ENCODE assay signal across 20 cellular contexts in the genomic region with DNA sequence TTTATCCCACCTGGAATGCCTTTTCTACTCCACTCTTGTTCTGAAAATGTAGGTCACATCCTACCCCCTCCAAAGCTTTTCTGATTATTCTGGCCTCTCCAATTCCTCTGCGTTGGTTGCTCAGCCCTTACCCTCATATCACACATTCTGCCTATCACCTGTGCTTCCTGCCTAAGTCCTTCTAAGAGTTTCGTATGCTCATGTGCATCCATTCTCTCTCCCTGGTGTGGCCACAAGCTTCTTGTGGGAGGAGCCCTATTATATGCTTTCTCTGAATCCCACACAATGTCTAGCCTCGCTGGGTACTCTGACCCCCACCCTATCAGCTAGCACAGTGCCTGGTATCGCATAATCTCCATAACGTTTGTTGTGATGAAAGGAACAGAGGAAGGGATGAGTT. TPM values are rescaled to one million over a fixed set of nuclear protein-coding genes. Genes with fewer than 3 reads are reported as not detected.
DNase-seq lines count a peak whose midpoint lies in the region; ATAC-seq and TF ChIP-seq lines count a peak whose summit lies in the region.
"Had no signal": no experiment of that assay in that cellular context is flagged by ENCODE, and none has a peak within 500 bp of the region (broad histone marks: within the 10 kb centered on the region; RNA-seq: fewer than 3 reads in every experiment).

No MANE protein-coding gene starts in this region.

- no peaks in the 10 kb centered on the region for H3K9me3 Mint-ChIP-seq in CD4-positive, CD25-positive, alpha-beta regulatory T cell
- peaks cover 3% of the 10 kb centered on the region for H3K9me3 Mint-ChIP-seq in Calu3 (ENCODE audit: low read depth, unreplicated experiment)
- H3K9me3 Mint-ChIP-seq in activated CD4-positive, alpha-beta memory T cell treated with anti-CD3 and anti-CD28 coated beads for 36 hours, result no peaks in the 10 kb centered on the region
- H3K9me3 Mint-ChIP-seq in naive thymus-derived CD8-positive, alpha-beta T cell, result no peaks in the 10 kb centered on the region
- H3K9me3 Mint-ChIP-seq in progenitor cell of endocrine pancreas (ENCODE audit: low read depth), result peaks cover 3% of the 10 kb centered on the region

- POLR2A ChIA-PET in activated CD4-positive, alpha-beta memory T cell treated with anti-CD3 and anti-CD28 coated beads for 36 hours (lab: Charles Lee), result interaction anchor here (1.3 kb wide), 1 partner anchor 12 kb away, joined by 3 read pairs; no protein-coding TSS in a partner anchor
- POLR2A ChIA-PET in naive thymus-derived CD8-positive, alpha-beta T cell (lab: Charles Lee), result no interaction called here

- CTCF ChIA-PET in Calu3 (lab: Charles Lee), result no interaction called here
- CTCF ChIA-PET in activated CD4-positive, alpha-beta memory T cell treated with anti-CD3 and anti-CD28 coated beads for 36 hours (lab: Charles Lee), result interaction anchor here (0.8 to 3.5 kb wide), 3 partner anchors 12 to 378 kb away, joined by 3 to 19 read pairs (median 4); no protein-coding TSS in a partner anchor

- H3K4me3 ChIP-seq in CD4-positive, CD25-positive, alpha-beta regulatory T cell (ENCODE audit: low read depth, low read length), result no peak overlapping the region
- H3K4me3 ChIP-seq: right atrium auricular region, transverse colon had no signal

- H3K27me3 ChIP-seq in CD4-positive, CD25-positive, alpha-beta regulatory T cell (ENCODE audit: control insufficient read depth, insufficient read depth, low read length), result no peaks in the 10 kb centered on the region
- H3K27me3 ChIP-seq: right atrium auricular region, transverse colon had no signal

- no peak for TF ChIP-seq CTCF in Calu3 (IDR thresholded peaks at IDR 0.05; ENCODE audit: unreplicated experiment)
- no peak for TF ChIP-seq CTCF in progenitor cell of endocrine pancreas (IDR thresholded peaks at IDR 0.05; ENCODE audit: unreplicated experiment)

- peaks cover 12% of the 10 kb centered on the region for H3K36me3 ChIP-seq in CD4-positive, CD25-positive, alpha-beta regulatory T cell (ENCODE audit: control insufficient read depth, insufficient read depth, low read length)

- H3K27me3 Mint-ChIP-seq in CD4-positive, CD25-positive, alpha-beta regulatory T cell, result no peaks in the 10 kb centered on the region
- H3K27me3 Mint-ChIP-seq in Calu3 (ENCODE audit: unreplicated experiment), result no peaks in the 10 kb centered on the region
- H3K27me3 Mint-ChIP-seq in activated CD4-positive, alpha-beta memory T cell treated with anti-CD3 and anti-CD28 coated beads for 36 hours, result no peaks in the 10 kb centered on the region
- no peaks in the 10 kb centered on the region for H3K27me3 Mint-ChIP-seq in naive thymus-derived CD8-positive, alpha-beta T cell
- H3K27me3 Mint-ChIP-seq in progenitor cell of endocrine pancreas, result no peaks in the 10 kb centered on the region

- H3K4me1 Mint-ChIP-seq in CD4-positive, CD25-positive, alpha-beta regulatory T cell, result peaks cover 23 to 58% (median 43%) of the 10 kb centered on the region in 4 donors
- H3K4me1 Mint-ChIP-seq in Calu3 (ENCODE audit: low read depth, unreplicated experiment), result peaks cover 36% of the 10 kb centered on the region
- peaks cover 51% of the 10 kb centered on the region for H3K4me1 Mint-ChIP-seq in activated CD4-positive, alpha-beta memory T cell treated with anti-CD3 and anti-CD28 coated beads for 36 hours (ENCODE audit: low read depth)
- H3K4me1 Mint-ChIP-seq in naive thymus-derived CD8-positive, alpha-beta T cell, result peaks cover 35 to 52% (median 41%) of the 10 kb centered on the region in 4 donors
- peaks cover 10% of the 10 kb centered on the region for H3K4me1 Mint-ChIP-seq in progenitor cell of endocrine pancreas (ENCODE audit: low read depth)

- no peaks in the 10 kb centered on the region for H3K9me3 ChIP-seq in CD4-positive, CD25-positive, alpha-beta regulatory T cell (ENCODE audit: control insufficient read depth in 2 of 2, low read length in 2 of 2)
- H3K9me3 ChIP-seq: right atrium auricular region, transverse colon had no signal

- peaks cover 9% of the 10 kb centered on the region for H3K36me3 Mint-ChIP-seq in CD4-positive, CD25-positive, alpha-beta regulatory T cell
- H3K36me3 Mint-ChIP-seq in Calu3 (ENCODE audit: insufficient read depth, unreplicated experiment) (peaks cover 12% of the 10 kb centered on the region), progenitor cell of endocrine pancreas (ENCODE audit: insufficient read depth) (peaks cover 2% of the 10 kb centered on the region)
- H3K36me3 Mint-ChIP-seq in activated CD4-positive, alpha-beta memory T cell treated with anti-CD3 and anti-CD28 coated beads for 36 hours, result peaks cover 23% of the 10 kb centered on the region
- no peaks in the 10 kb centered on the region for H3K36me3 Mint-ChIP-seq in naive thymus-derived CD8-positive, alpha-beta T cell

- DNase-seq in CD4-positive, CD25-positive, alpha-beta regulatory T cell, result no peak
- no peak for DNase-seq in Calu3
- no peak for DNase-seq in activated CD4-positive, alpha-beta memory T cell treated with anti-CD3 and anti-CD28 coated beads for 36 hours
- no peak for DNase-seq in naive thymus-derived CD8-positive, alpha-beta T cell
- DNase-seq in NCI-H69 (lab: John Stamatoyannopoulos, UW), result no peak
- no peak for DNase-seq in progenitor cell of endocrine pancreas (ENCODE audit: low spot score, unreplicated experiment)
- DNase-seq: activated gamma-delta T cell treated with Interleukin-2 at 50 U/mL for 16 hours; AML-193; DMS153; H7; NCI-H1417 treated with DMSO at 0.1 percent for 48 hours; NCI-H524 treated with DMSO at 0.1 percent for 48 hours; occipital lobe; Right ventricle myocardium superior; stimulated activated CD4-positive, alpha-beta T cell treated with anti-CD3 and anti-CD28 coated beads, Interleukin-15, amount 100 ng/mL, for 24 hours; stimulated activated naive CD4-positive, alpha-beta T cell treated with Interleukin-2 at 50 U/mL for 16 hours; transverse colon had no signal

- peak overlapping the region; percentile 68 to 93 (median 91) for H3K27ac Mint-ChIP-seq in CD4-positive, CD25-positive, alpha-beta regulatory T cell
- H3K27ac Mint-ChIP-seq in Calu3 (ENCODE audit: unreplicated experiment) (peak overlapping the region; percentile 86), progenitor cell of endocrine pancreas (no peak overlapping the region)
- peak overlapping the region; percentile 42 for H3K27ac Mint-ChIP-seq in activated CD4-positive, alpha-beta memory T cell treated with anti-CD3 and anti-CD28 coated beads for 36 hours
- peak overlapping the region; percentile 17 to 96 (median 72) for H3K27ac Mint-ChIP-seq in naive thymus-derived CD8-positive, alpha-beta T cell

- no peak for ATAC-seq in CD4-positive, CD25-positive, alpha-beta regulatory T cell (ENCODE audit: low read depth in 2 of 2)
- peak in 1 of 2 donors; percentile 10 for ATAC-seq in naive thymus-derived CD8-positive, alpha-beta T cell
- no peak for ATAC-seq in HG03432 (IDR thresholded peaks at IDR 0.05; ENCODE audit: unreplicated experiment)
- ATAC-seq: left lobe of liver had no signal

- peak overlapping the region in 2 of 4 donors; percentile 59 to 68 for H3K4me3 Mint-ChIP-seq in CD4-positive, CD25-positive, alpha-beta regulatory T cell
- H3K4me3 Mint-ChIP-seq in Calu3 (ENCODE audit: low read depth, unreplicated experiment), result no peak overlapping the region
- H3K4me3 Mint-ChIP-seq in activated CD4-positive, alpha-beta memory T cell treated with anti-CD3 and anti-CD28 coated beads for 36 hours, result no peak overlapping the region
- H3K4me3 Mint-ChIP-seq in naive thymus-derived CD8-positive, alpha-beta T cell, result peak overlapping the region in 4 of 10 donors; percentile 1 to 73 (median 2)
- H3K4me3 Mint-ChIP-seq in progenitor cell of endocrine pancreas (ENCODE audit: low read depth), result no peak overlapping the region

- intact Hi-C loops in Calu3 (cut with micrococcal nuclease; ENCODE audit: unreplicated experiment), result loop anchor here (5.0 kb wide), 1 partner anchor 36 kb away; no protein-coding TSS in a partner anchor
- intact Hi-C loops in activated CD4-positive, alpha-beta memory T cell treated with anti-CD3 and anti-CD28 coated beads for 36 hours (cut with micrococcal nuclease), result no loop called here

- BruUV-seq in Calu3 (replicated peaks; lab: Mats Ljungman, UMichigan), result no TSS peak

- H3K4me1 ChIP-seq in CD4-positive, CD25-positive, alpha-beta regulatory T cell (ENCODE audit: control insufficient read depth, insufficient read depth, low read length, poor library complexity, severe bottlenecking), result peaks cover 33% of the 10 kb centered on the region
- H3K4me1 ChIP-seq: transverse colon had no signal

- H3K27ac ChIP-seq in CD4-positive, CD25-positive, alpha-beta regulatory T cell (ENCODE audit: insufficient read depth, low read length, poor library complexity, severe bottlenecking), result peak overlapping the region; percentile 83
- H3K27ac ChIP-seq: right atrium auricular region had no signal

RNA-seq across cellular contexts. Expression of gene CD58, which starts 54.2 kb away (rescaled TPM):
- 39.6 TPM for total RNA-seq in CD4-positive, CD25-positive, alpha-beta regulatory T cell
- 100 to 1,000 TPM in 2 of 4 donors, 10 to 100 TPM in 2; 69.2 to 124 (median 96.5) TPM for polyA plus RNA-seq in CD4-positive, CD25-positive, alpha-beta regulatory T cell
- total RNA-seq in Calu3 (2022) (18.9 and 22.9 TPM in 2 replicates), progenitor cell of endocrine pancreas (7.0 and 7.4 TPM in 2 replicates)
- 10 to 100 TPM; 21.9 to 27.2 TPM for total RNA-seq in activated CD4-positive, alpha-beta memory T cell treated with anti-CD3 and anti-CD28 coated beads for 36 hours
- 1 to 10 TPM; 4.8 to 9.7 TPM for total RNA-seq in naive thymus-derived CD8-positive, alpha-beta T cell
- polyA plus RNA-seq in naive thymus-derived CD8-positive, alpha-beta T cell, result 10 to 100 TPM in 1 of 3 donors, 1 to 10 TPM in 2; 1.7 to 16.0 (median 2.5) TPM
